Comparison of ENCODE assay signal across 35 cellular contexts in the genomic region with DNA sequence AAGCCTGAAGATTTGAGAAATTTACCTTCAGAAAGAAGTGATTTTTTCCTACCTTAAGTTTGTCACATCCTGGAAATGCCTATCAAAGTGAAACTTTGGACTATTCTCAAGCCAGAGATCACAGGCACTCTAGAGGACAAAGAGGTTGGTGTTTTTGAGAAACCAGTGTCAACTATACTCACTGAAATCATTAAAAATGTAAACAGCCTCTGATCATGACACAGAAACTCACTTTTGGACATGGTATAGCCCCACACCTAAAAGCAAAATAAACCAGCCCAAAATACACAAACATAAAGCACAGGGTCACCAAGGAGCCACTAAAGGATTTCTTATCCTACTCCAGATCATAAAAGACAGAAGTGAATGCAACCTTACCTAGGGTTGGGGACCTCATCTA.
"Had no signal": no experiment of that assay in that cellular context is flagged by ENCODE, and none has a peak within 500 bp of the region (broad histone marks: within the 10 kb centered on the region; RNA-seq: fewer than 3 reads in every experiment).

No MANE protein-coding gene starts in this region.

- H3K4me3 ChIP-seq: MG63 had no signal

- H3K9me3 ChIP-seq: MG63 had no signal

- H3K36me3 ChIP-seq: MG63 had no signal

- DNase-seq: Karpas-422, Kasumi-1, MG63, MM.1S, MV-4-11, NCI-H1048, NCI-H1092, NCI-H1092 treated with DMSO at 0.1 percent for 48 hours, NCI-H1105, NCI-H1105 treated with DMSO at 0.1 percent for 48 hours, NCI-H1417, NCI-H1417 treated with DMSO at 0.1 percent for 48 hours, NCI-H1436, NCI-H1436 treated with DMSO at 0.1 percent for 48 hours, NCI-H146, NCI-H1694, NCI-H1694 treated with DMSO at 0.1 percent for 48 hours, NCI-H187, NCI-H187 treated with DMSO at 0.1 percent for 48 hours, NCI-H1930, NCI-H2029 treated with DMSO at 0.1 percent for 48 hours, NCI-H2081, NCI-H2081 treated with DMSO at 0.1 percent for 48 hours, NCI-H2107, NCI-H2171, NCI-H2171 treated with DMSO at 0.1 percent for 48 hours, NCI-H2227 treated with DMSO at 0.1 percent for 48 hours, NCI-H226, NCI-H345, NCI-H446, NCI-H446 treated with DMSO at 0.1 percent for 48 hours, NCI-H510A, NCI-H510A treated with DMSO at 0.1 percent for 48 hours, NCI-H524, NCI-H524 treated with DMSO at 0.1 percent for 48 hours had no signal
